ENCODE assay signal across 13 cellular contexts in the genomic region with DNA sequence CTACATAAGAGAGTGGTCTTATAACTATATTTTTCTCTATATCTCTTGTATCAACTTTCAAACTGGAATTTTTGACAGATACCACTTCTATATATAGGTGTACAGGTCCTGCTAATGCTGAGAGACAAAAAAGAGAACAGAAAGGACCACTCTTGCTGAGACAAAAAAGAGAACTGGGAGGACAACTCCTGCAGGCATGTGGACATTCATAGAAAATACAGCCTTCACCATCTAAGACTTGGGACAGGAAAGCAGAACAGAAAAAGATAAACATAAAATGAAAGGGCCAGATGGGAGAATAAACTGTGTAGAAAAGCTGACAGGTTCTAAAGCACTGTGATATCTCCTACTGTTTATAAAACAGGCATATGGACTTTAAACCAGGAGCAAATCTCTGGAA.
DNase-seq lines count a peak whose midpoint lies in the region; ATAC-seq and TF ChIP-seq lines count a peak whose summit lies in the region.
"Had no signal": no experiment of that assay in that cellular context is flagged by ENCODE, and none has a peak within 500 bp of the region (broad histone marks: within the 10 kb centered on the region; RNA-seq: fewer than 3 reads in every experiment).

No MANE protein-coding gene starts in this region.

- no peak for TF ChIP-seq CTCF in GM10248 (IDR thresholded peaks at IDR 0.05; ENCODE audit: control extremely low read depth, extremely low read depth, low read depth, missing control alignments)

- intact Hi-C loops in left cardiac atrium (cut with DNase I) = no loop called here

- DNase-seq in GM10248 (ENCODE audit: extremely low spot score) (peak; percentile 18), NCI-H2107 (lab: John Stamatoyannopoulos, UW) (no peak), left cardiac atrium (no peak), middle frontal gyrus (ENCODE audit: extremely low spot score, low spot score) (no peak), NCI-H1092 (lab: John Stamatoyannopoulos, UW) (no peak)
- DNase-seq: NCI-H187 treated with DMSO at 0.1 percent for 48 hours; nephron progenitor cell; SHP77 treated with DMSO at 0.1 percent for 48 hours; stimulated activated CD8-positive, alpha-beta memory T cell treated with anti-CD3 and anti-CD28 coated beads, Interleukin-4, amount 100 ng/mL, for 48 hours had no signal

- peak; percentile 60 for ATAC-seq in GM19452 (IDR thresholded peaks at IDR 0.05; ENCODE audit: unreplicated experiment)
- peak; percentile 85 for ATAC-seq in HG02884 (IDR thresholded peaks at IDR 0.05; ENCODE audit: unreplicated experiment)
- ATAC-seq in HG03521 (IDR thresholded peaks at IDR 0.05; ENCODE audit: unreplicated experiment) = peak; percentile 88
- no peak for ATAC-seq in left cardiac atrium
- ATAC-seq: activated CD4-positive, CD25-positive, alpha-beta regulatory T cell treated with anti-CD3 and anti-CD28 coated beads, Interleukin-2, amount 50 U/mL, for 24 hours had no signal

- POLR2A ChIA-PET in GM10248 (lab: Yijun Ruan, JAX) = no interaction called here

- CTCF ChIA-PET in GM10248 (lab: Yijun Ruan, JAX) = no interaction called here

Comparison
In these comparisons a context has a peak if more than half of its experiments do, and no peak if none do; other contexts are left out.
1. ATAC-seq: peak in GM19452 (single experiment), HG02884 (single experiment) and HG03521 (single experiment); none in left cardiac atrium (0 of 2).